20 cellular contexts compared by ENCODE assay signal in genomic region chr3:44020178-44020577, GRCh38.
A peak's percentile ranks its signal among the peaks of the same experiment; 100 is the strongest.
DNase-seq lines count a peak whose midpoint lies in the region; ATAC-seq and TF ChIP-seq lines count a peak whose summit lies in the region.
"Had no signal": no experiment of that assay in that cellular context is flagged by ENCODE, and none has a peak within 500 bp of the region (broad histone marks: within the 10 kb centered on the region; RNA-seq: fewer than 3 reads in every experiment).

No MANE protein-coding gene starts in this region.

- H3K9me3 Mint-ChIP-seq in brain, result no peaks in the 10 kb centered on the region
- H3K9me3 Mint-ChIP-seq: CD4-positive, alpha-beta memory T cell; HFFc6 had no signal

- no peaks in the 10 kb centered on the region for H3K9me3 ChIP-seq in iPS-18c (ENCODE audit: control insufficient read depth, insufficient read depth, low read length)
- H3K9me3 ChIP-seq in tibial nerve, result no peaks in the 10 kb centered on the region
- H3K9me3 ChIP-seq: Caco-2 had no signal

- peak overlapping the region in 3 of 5 experiments; percentile 73 to 93 (median 89) for H3K27ac Mint-ChIP-seq in brain
- H3K27ac Mint-ChIP-seq: CD4-positive, alpha-beta memory T cell; HFFc6 had no signal

- H3K36me3 ChIP-seq in tibial nerve, result no peaks in the 10 kb centered on the region
- H3K36me3 ChIP-seq: BLaER1 treated with 17β-estradiol and CSF1 and Interleukin-3, amounts not matched to agents 10 nM and 100 nM had no signal

- no peak for TF ChIP-seq EP300 in tibial nerve (IDR thresholded peaks at IDR 0.05)

- TF ChIP-seq CTCF in brain (conservative IDR thresholded peaks at IDR 0.05) (no peak), tibial nerve (IDR thresholded peaks at IDR 0.05) (no peak)

- H3K4me3 Mint-ChIP-seq in brain, result peak overlapping the region in 3 of 5 experiments; percentile 21 to 83 (median 48)
- H3K4me3 Mint-ChIP-seq: CD4-positive, alpha-beta memory T cell; HFFc6 had no signal

- peaks cover 0 to 30% of the 10 kb centered on the region in 2 donors for H3K27me3 ChIP-seq in tibial nerve

- peaks cover 59% of the 10 kb centered on the region for H3K27me3 Mint-ChIP-seq in brain

- H3K4me1 Mint-ChIP-seq in brain, result peaks cover 48% of the 10 kb centered on the region

- 0 out of 2 replicates have a peak overlapping the region, but pooled peaks have one; percentile 5 for H3K4me3 ChIP-seq in iPS-18c (ENCODE audit: insufficient read depth, low read depth, low read length)
- no peak overlapping the region for H3K4me3 ChIP-seq in tibial nerve
- H3K4me3 ChIP-seq: BLaER1 treated with 17β-estradiol and CSF1 and Interleukin-3, amounts not matched to agents 10 nM and 100 nM had no signal

- H3K36me3 Mint-ChIP-seq in brain, result no peaks in the 10 kb centered on the region
- H3K36me3 Mint-ChIP-seq: CD4-positive, alpha-beta memory T cell had no signal

- no peak for ATAC-seq in GM19397 (IDR thresholded peaks at IDR 0.05; ENCODE audit: unreplicated experiment)
- ATAC-seq: Right ventricle myocardium inferior had no signal

- H3K27ac ChIP-seq in tibial nerve, result no peak overlapping the region
- H3K27ac ChIP-seq: BLaER1 treated with 17β-estradiol and CSF1 and Interleukin-3, amounts not matched to agents 10 nM and 100 nM had no signal

- H3K4me1 ChIP-seq in tibial nerve, result peaks cover 0 to 13% (median 0%) of the 10 kb centered on the region in 4 donors
- H3K4me1 ChIP-seq: Caco-2 had no signal

- no peak for TF ChIP-seq POLR2A in tibial nerve (IDR thresholded peaks at IDR 0.05)

- 54 to 92% methylated on average over 1 of the region's 1 CpG for WGBS in tibial nerve, 2 donors

- peak; percentile 23 for DNase-seq in NCI-H1105 treated with DMSO at 0.1 percent for 48 hours (lab: John Stamatoyannopoulos, UW)
- no peak for DNase-seq in NCI-H1105 (lab: John Stamatoyannopoulos, UW)
- DNase-seq in GM03348 (ENCODE audit: low spot score), result no peak
- DNase-seq in tibial nerve (ENCODE audit: low spot score in 2 of 2), result no peak
- DNase-seq in HuH-7 (ENCODE audit: low spot score), result no peak
- DNase-seq: 8988T; Caco-2; CD4-positive, alpha-beta memory T cell; DMS153; GDM1; HFFc6; KG1; NCI-H1694; NCI-H446; NCI-H526 had no signal
